8 cellular contexts compared by ENCODE assay signal in the genomic region with DNA sequence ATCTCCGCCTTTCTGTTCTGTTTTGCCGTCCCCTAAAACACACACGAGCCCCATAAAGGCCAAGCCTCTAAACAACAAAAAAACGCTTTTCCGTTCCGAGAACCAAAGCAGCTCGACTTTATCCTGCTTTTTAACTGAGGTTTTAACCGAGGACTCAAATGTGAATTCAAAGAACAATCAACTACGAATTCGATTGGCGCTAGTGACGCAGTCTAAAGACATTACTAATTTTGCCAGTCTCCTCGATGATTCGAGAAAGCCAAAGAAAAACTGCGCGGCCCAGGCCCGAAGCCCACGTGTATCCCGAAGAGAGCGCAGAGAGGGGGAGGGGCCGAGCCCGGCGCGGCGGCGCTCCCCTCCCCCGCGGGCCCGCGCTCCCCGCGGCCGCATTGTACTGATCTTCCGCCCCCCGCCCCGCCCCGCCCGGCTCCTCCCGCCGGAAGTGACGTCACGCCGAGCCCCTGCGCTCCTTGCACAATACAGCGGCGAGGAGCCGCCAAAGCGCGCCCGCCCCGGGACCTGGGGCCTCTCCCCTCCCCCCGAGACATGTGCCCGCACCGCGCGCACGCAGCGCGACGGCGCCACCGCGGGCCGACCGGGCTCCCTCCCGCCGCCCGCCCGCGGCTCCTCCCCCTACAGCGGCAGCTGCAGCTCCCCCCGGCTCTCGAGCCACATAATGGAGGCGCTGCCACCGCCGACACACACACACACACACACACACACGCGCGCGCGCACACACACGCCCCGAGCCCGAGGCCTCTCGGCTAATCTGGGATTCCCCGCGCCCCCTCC. TPM values are rescaled to one million over a fixed set of nuclear protein-coding genes. Genes with fewer than 3 reads are reported as not detected.
DNase-seq lines count a peak whose midpoint lies in the region; ATAC-seq and TF ChIP-seq lines count a peak whose summit lies in the region.

No MANE protein-coding gene starts in this region.

- TF ChIP-seq CTCF in OCI-LY3 (IDR thresholded peaks at IDR 0.05; ENCODE audit: low read depth, low read length) (no peak), epithelial cell of proximal tubule (conservative IDR thresholded peaks at IDR 0.05; ENCODE audit: low read depth, low read length) (no peak)

- H3K9ac ChIP-seq in OCI-LY3 (ENCODE audit: low read length) (peak overlapping the region; percentile 100), mucosa of stomach (ENCODE audit: low read length) (peak overlapping the region; percentile 97)

- H3K27me3 ChIP-seq in OCI-LY3 (ENCODE audit: low read depth, low read length) = no peaks in the 10 kb centered on the region
- H3K27me3 ChIP-seq in mucosa of stomach (ENCODE audit: control insufficient read depth, insufficient read depth, low read length) = no peaks in the 10 kb centered on the region

- peak; percentile 56 for ATAC-seq in GM21515 (IDR thresholded peaks at IDR 0.05; ENCODE audit: unreplicated experiment)

- H3K36me3 ChIP-seq in OCI-LY3 (replicated peaks; ENCODE audit: low read depth, low read length) (peaks cover 57% of the 10 kb centered on the region), mucosa of stomach (ENCODE audit: control insufficient read depth, insufficient read depth, low read length) (peaks cover 2% of the 10 kb centered on the region)

- peak overlapping the region; percentile 92 for H3K27ac ChIP-seq in OCI-LY3 (ENCODE audit: low read length)

- H3K79me2 ChIP-seq in OCI-LY3 (ENCODE audit: low read length) = peaks cover 76% of the 10 kb centered on the region

- H3K4me1 ChIP-seq in OCI-LY3 (ENCODE audit: low read length) (peaks cover 36% of the 10 kb centered on the region), mucosa of stomach (ENCODE audit: control insufficient read depth, insufficient read depth, low read length) (peaks cover 28% of the 10 kb centered on the region)

- H2AFZ ChIP-seq in OCI-LY3 (ENCODE audit: low read depth, low read length) = no peak overlapping the region

- H3K4me3 ChIP-seq in OCI-LY3 (ENCODE audit: low read length) = peak overlapping the region; percentile 93
- H3K4me3 ChIP-seq in epithelial cell of proximal tubule (ENCODE audit: low read depth, low read length) = peak overlapping the region; percentile 97
- H3K4me3 ChIP-seq in mucosa of stomach (ENCODE audit: low read length) = peak overlapping the region; percentile 89

- peaks cover 50% of the 10 kb centered on the region for H4K20me1 ChIP-seq in OCI-LY3 (ENCODE audit: insufficient read depth, low read length)

- no peaks in the 10 kb centered on the region for H3K9me3 ChIP-seq in OCI-LY3 (ENCODE audit: insufficient read depth, low read length)
- no peaks in the 10 kb centered on the region for H3K9me3 ChIP-seq in mucosa of stomach (ENCODE audit: control insufficient read depth, low read length)

- peak; percentile 99 for DNase-seq in D341Med (ENCODE audit: low spot score)
- DNase-seq in HuH-7 (ENCODE audit: low spot score) = peak; percentile 83
- peak; percentile 96 for DNase-seq in activated T-cell treated with anti-CD3 and anti-CD28 coated beads, Interleukin-2, amount 50 U/mL, for 1 hour
- no peak for DNase-seq in epithelial cell of proximal tubule (ENCODE audit: low read depth)
- peak; percentile 95 to 96 for DNase-seq in stimulated activated CD8-positive, alpha-beta memory T cell treated with anti-CD3 and anti-CD28 coated beads, Interleukin-4, amount 100 ng/mL, for 4 hours (ENCODE audit: low read depth in 2 of 2, low spot score in 1 of 2)

- peak overlapping the region; percentile 83 for H3K4me2 ChIP-seq in OCI-LY3 (ENCODE audit: low read length)

RNA-seq across cellular contexts. Expression of a gene that starts 1.4 kb away (rescaled TPM):
- 409 and 447 TPM in 2 replicates for total RNA-seq in epithelial cell of proximal tubule

RNA-seq across cellular contexts. Expression of a gene that starts 27.4 kb away (rescaled TPM):
- 23.9 and 29.2 TPM in 2 replicates for total RNA-seq in epithelial cell of proximal tubule
